In the genomic region with DNA sequence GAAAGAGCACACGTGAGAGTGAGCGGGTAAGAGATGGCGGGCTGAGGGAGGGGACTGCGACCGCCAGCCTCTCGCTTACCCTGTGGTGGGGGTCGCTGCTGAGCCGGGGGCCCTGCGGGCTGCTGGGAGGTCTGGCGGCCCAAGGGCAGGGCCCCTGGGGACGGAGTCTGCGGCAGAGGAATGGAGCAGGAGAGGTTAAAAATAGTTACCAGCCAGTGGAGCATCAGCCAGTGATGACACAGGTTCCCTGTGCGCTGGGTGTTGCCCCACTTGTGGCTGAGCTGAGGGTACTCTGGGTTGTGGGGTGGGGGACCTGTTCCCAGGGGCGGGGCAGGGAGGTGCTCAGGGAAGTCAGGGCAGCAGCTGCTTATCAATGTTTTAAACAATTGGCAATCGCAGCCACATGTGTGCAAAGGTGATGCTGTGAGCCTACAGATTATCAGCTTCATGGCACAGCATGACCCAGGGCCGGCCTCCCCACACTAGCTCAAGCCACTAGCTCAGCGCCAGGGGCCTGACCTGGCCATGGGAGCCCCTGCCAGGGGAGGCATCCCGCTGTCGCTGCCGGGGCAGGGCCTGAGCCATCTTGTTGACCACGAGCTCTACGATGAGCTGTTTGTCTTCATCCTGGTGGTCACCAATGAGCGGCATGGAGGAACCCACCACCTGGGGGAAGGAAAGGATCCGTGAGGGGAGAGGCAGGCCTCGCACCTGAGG, we compare ENCODE assay signal across 10 cellular contexts. TPM values are rescaled to one million over a fixed set of nuclear protein-coding genes. Genes with fewer than 3 reads are reported as not detected.
DNase-seq lines count a peak whose midpoint lies in the region; ATAC-seq and TF ChIP-seq lines count a peak whose summit lies in the region.
"Had no signal": no experiment of that assay in that cellular context is flagged by ENCODE, and none has a peak within 500 bp of the region (broad histone marks: within the 10 kb centered on the region; RNA-seq: fewer than 3 reads in every experiment).

No MANE protein-coding gene starts in this region.

- TF ChIP-seq EP300 in tibial nerve (IDR thresholded peaks at IDR 0.05), result no peak

- DNase-seq in activated CD4-positive, alpha-beta T cell treated with anti-CD3 and anti-CD28 coated beads, Interleukin-2, amount 10 ng/mL, durations not matched to agents 7 days and 5 days, result no peak
- DNase-seq in activated CD4-positive, alpha-beta T cell treated with anti-CD3 and anti-CD28 coated beads for 48 hours, result no peak
- DNase-seq in erythroblast (lab: John Stamatoyannopoulos, UW) (peak; percentile 71 to 82), lower lobe of right lung (no peak), tibial nerve (ENCODE audit: low spot score in 2 of 2) (no peak), SK-N-DZ (ENCODE audit: low spot score) (no peak), left lobe of liver (ENCODE audit: low spot score) (no peak)

- H3K4me3 ChIP-seq in lower lobe of right lung (peak overlapping the region; percentile 27), tibial nerve (peak overlapping the region in 3 of 4 donors; percentile 17 to 49 (median 23))
- H3K4me3 ChIP-seq: SK-N-MC had no signal

- H3K9me3 Mint-ChIP-seq in activated CD4-positive, alpha-beta T cell treated with anti-CD3 and anti-CD28 coated beads, Interleukin-2, amount 10 ng/mL, durations not matched to agents 7 days and 5 days, result no peaks in the 10 kb centered on the region
- H3K9me3 Mint-ChIP-seq in stimulated activated memory B cell treated with anti-CD40 and anti-IgM and Interleukin-4, amounts not matched to agents 10 μg/mL and 1 μg/mL and 100 μg/mL, for 72 hours, result no peaks in the 10 kb centered on the region

- CTCF ChIA-PET in activated CD4-positive, alpha-beta T cell treated with anti-CD3 and anti-CD28 coated beads, Interleukin-2, amount 10 ng/mL, durations not matched to agents 7 days and 5 days (lab: Charles Lee), result no interaction called here

- H3K4me1 Mint-ChIP-seq in activated CD4-positive, alpha-beta T cell treated with anti-CD3 and anti-CD28 coated beads, Interleukin-2, amount 10 ng/mL, durations not matched to agents 7 days and 5 days, result peaks cover 29% of the 10 kb centered on the region
- H3K4me1 Mint-ChIP-seq in stimulated activated memory B cell treated with anti-CD40 and anti-IgM and Interleukin-4, amounts not matched to agents 10 μg/mL and 1 μg/mL and 100 μg/mL, for 72 hours, result peaks cover 36% of the 10 kb centered on the region

- no peak overlapping the region for H3K4me3 Mint-ChIP-seq in activated CD4-positive, alpha-beta T cell treated with anti-CD3 and anti-CD28 coated beads, Interleukin-2, amount 10 ng/mL, durations not matched to agents 7 days and 5 days
- H3K4me3 Mint-ChIP-seq in stimulated activated memory B cell treated with anti-CD40 and anti-IgM and Interleukin-4, amounts not matched to agents 10 μg/mL and 1 μg/mL and 100 μg/mL, for 72 hours, result no peak overlapping the region
- H3K4me3 Mint-ChIP-seq: activated naive CD8-positive, alpha-beta T cell had no signal

- no peak for TF ChIP-seq POLR2A in erythroblast (IDR thresholded peaks at IDR 0.05; ENCODE audit: low read length)
- TF ChIP-seq POLR2A in tibial nerve (IDR thresholded peaks at IDR 0.05), result no peak

- intact Hi-C loops in lower lobe of right lung (cut with DNase I), result no loop called here

- no peaks in the 10 kb centered on the region for H3K9me3 ChIP-seq in lower lobe of right lung
- H3K9me3 ChIP-seq in tibial nerve, result no peaks in the 10 kb centered on the region

- H3K27ac Mint-ChIP-seq in activated CD4-positive, alpha-beta T cell treated with anti-CD3 and anti-CD28 coated beads, Interleukin-2, amount 10 ng/mL, durations not matched to agents 7 days and 5 days, result peak overlapping the region; percentile 31
- H3K27ac Mint-ChIP-seq in stimulated activated memory B cell treated with anti-CD40 and anti-IgM and Interleukin-4, amounts not matched to agents 10 μg/mL and 1 μg/mL and 100 μg/mL, for 72 hours, result no peak overlapping the region
- H3K27ac Mint-ChIP-seq: activated naive CD8-positive, alpha-beta T cell had no signal

- no peaks in the 10 kb centered on the region for H3K27me3 Mint-ChIP-seq in activated CD4-positive, alpha-beta T cell treated with anti-CD3 and anti-CD28 coated beads, Interleukin-2, amount 10 ng/mL, durations not matched to agents 7 days and 5 days
- H3K27me3 Mint-ChIP-seq in stimulated activated memory B cell treated with anti-CD40 and anti-IgM and Interleukin-4, amounts not matched to agents 10 μg/mL and 1 μg/mL and 100 μg/mL, for 72 hours, result peaks cover 50% of the 10 kb centered on the region
- H3K27me3 Mint-ChIP-seq: activated naive CD8-positive, alpha-beta T cell had no signal

- peak overlapping the region; percentile 60 for H3K27ac ChIP-seq in lower lobe of right lung
- peak overlapping the region; percentile 67 to 89 (median 83) for H3K27ac ChIP-seq in tibial nerve

- ATAC-seq in lower lobe of right lung (no peak), left lobe of liver (no peak)
- ATAC-seq in stimulated activated memory B cell treated with anti-CD40 and anti-IgM and Interleukin-4, amounts not matched to agents 10 μg/mL and 1 μg/mL and 100 μg/mL, for 72 hours, result no peak

- peaks cover 24% of the 10 kb centered on the region for H3K36me3 Mint-ChIP-seq in activated CD4-positive, alpha-beta T cell treated with anti-CD3 and anti-CD28 coated beads, Interleukin-2, amount 10 ng/mL, durations not matched to agents 7 days and 5 days (ENCODE audit: low read depth)
- H3K36me3 Mint-ChIP-seq in stimulated activated memory B cell treated with anti-CD40 and anti-IgM and Interleukin-4, amounts not matched to agents 10 μg/mL and 1 μg/mL and 100 μg/mL, for 72 hours, result peaks cover 35% of the 10 kb centered on the region

- POLR2A ChIA-PET in activated CD4-positive, alpha-beta T cell treated with anti-CD3 and anti-CD28 coated beads, Interleukin-2, amount 10 ng/mL, durations not matched to agents 7 days and 5 days (lab: Charles Lee), result no interaction called here

- H3K27me3 ChIP-seq in lower lobe of right lung (ENCODE audit: low read depth) (no peaks in the 10 kb centered on the region), tibial nerve (no peaks in the 10 kb centered on the region)

- peaks cover 13% of the 10 kb centered on the region for H3K4me1 ChIP-seq in lower lobe of right lung
- H3K4me1 ChIP-seq in tibial nerve, result peaks cover 0 to 19% (median 0%) of the 10 kb centered on the region in 4 donors

- peaks cover 17% of the 10 kb centered on the region for H3K36me3 ChIP-seq in lower lobe of right lung
- peaks cover 0 to 23% (median 0%) of the 10 kb centered on the region in 3 donors for H3K36me3 ChIP-seq in tibial nerve

- 64% methylated on average over 7 to 25 of the region's 25 CpGs for WGBS in tibial nerve, 2 donors

- TF ChIP-seq CTCF in lower lobe of right lung (IDR thresholded peaks at IDR 0.05) (no peak), tibial nerve (IDR thresholded peaks at IDR 0.05) (no peak)

RNA-seq across cellular contexts. Expression of a gene that starts 7.5 kb away (rescaled TPM):
- 10 to 100 TPM; 81.7 to 97.1 TPM for total RNA-seq in activated CD4-positive, alpha-beta T cell treated with anti-CD3 and anti-CD28 coated beads, Interleukin-2, amount 10 ng/mL, durations not matched to agents 7 days and 5 days
- total RNA-seq in lower lobe of right lung, result 189 TPM
- 100 to 1,000 TPM; 133 to 621 (median 176) TPM for total RNA-seq in tibial nerve
- 8.7 and 8.8 TPM in 2 replicates for polyA plus RNA-seq in SK-N-DZ (2014; cell fraction: cytosol; rRNA removed)
- 3.7 and 5.9 TPM in 2 replicates for polyA plus RNA-seq in SK-N-DZ (2014; cell fraction: nucleus; rRNA removed)
- 102 TPM for total RNA-seq in left lobe of liver

RNA-seq across cellular contexts. Expression of a gene that starts 13.8 kb away (rescaled TPM):
- 10 to 100 TPM; 76.9 to 82.0 TPM for total RNA-seq in activated CD4-positive, alpha-beta T cell treated with anti-CD3 and anti-CD28 coated beads, Interleukin-2, amount 10 ng/mL, durations not matched to agents 7 days and 5 days
- total RNA-seq in lower lobe of right lung, result 90.1 TPM
- total RNA-seq in tibial nerve, result 10 to 100 TPM; 34.1 to 61.2 (median 40.8) TPM
- 13.5 and 16.3 TPM in 2 replicates for polyA plus RNA-seq in SK-N-DZ (2014; cell fraction: cytosol; rRNA removed)
- polyA plus RNA-seq in SK-N-DZ (2014; cell fraction: nucleus; rRNA removed), result 29.3 and 39.9 TPM in 2 replicates
- 66.9 TPM for total RNA-seq in left lobe of liver

RNA-seq across cellular contexts. Expression of a gene that starts 44.9 kb away (rescaled TPM):
- total RNA-seq in activated CD4-positive, alpha-beta T cell treated with anti-CD3 and anti-CD28 coated beads, Interleukin-2, amount 10 ng/mL, durations not matched to agents 7 days and 5 days, result under 1 TPM; 0.35 TPM
- total RNA-seq in lower lobe of right lung (0.44 TPM), tibial nerve (1 to 10 TPM in 1 of 4 donors, under 1 TPM in 1, not detected in 2; 0.42 to 1.2 TPM), left lobe of liver (0.15 TPM)
- polyA plus RNA-seq in SK-N-DZ (2014; cell fraction: cytosol; rRNA removed), result 2.5 and 3.8 TPM in 2 replicates
- 2.0 and 4.9 TPM in 2 replicates for polyA plus RNA-seq in SK-N-DZ (2014; cell fraction: nucleus; rRNA removed)

RNA-seq across cellular contexts. Expression of a gene that starts 55.0 kb away (rescaled TPM):
- total RNA-seq in activated CD4-positive, alpha-beta T cell treated with anti-CD3 and anti-CD28 coated beads, Interleukin-2, amount 10 ng/mL, durations not matched to agents 7 days and 5 days, result 10 to 100 TPM; 25.9 to 45.1 TPM
- total RNA-seq in lower lobe of right lung, result 24.8 TPM
- total RNA-seq in tibial nerve, result 10 to 100 TPM in 3 of 4 donors, 1 to 10 TPM in 1; 2.2 to 15.6 (median 12.1) TPM
- polyA plus RNA-seq in SK-N-DZ (2014; cell fraction: cytosol; rRNA removed), result not detected in 2 replicates
- polyA plus RNA-seq in SK-N-DZ (2014; cell fraction: nucleus; rRNA removed), result 1.7 and 2.0 TPM in 2 replicates
- total RNA-seq in left lobe of liver, result 13.8 TPM

Comparison
In these comparisons a context has a peak if more than half of its experiments do, and no peak if none do; other contexts are left out.
1. DNase-seq: peak in erythroblast (2 of 2); none in activated CD4-positive, alpha-beta T cell treated with anti-CD3 and anti-CD28 coated beads, Interleukin-2, amount 10 ng/mL, durations not matched to agents 7 days and 5 days (single experiment), activated CD4-positive, alpha-beta T cell treated with anti-CD3 and anti-CD28 coated beads for 48 hours (single experiment), lower lobe of right lung (single experiment), tibial nerve (0 of 2), SK-N-DZ (single experiment) and left lobe of liver (single experiment).